ENCODE assay signal across 1 cellular context in the genomic region with DNA sequence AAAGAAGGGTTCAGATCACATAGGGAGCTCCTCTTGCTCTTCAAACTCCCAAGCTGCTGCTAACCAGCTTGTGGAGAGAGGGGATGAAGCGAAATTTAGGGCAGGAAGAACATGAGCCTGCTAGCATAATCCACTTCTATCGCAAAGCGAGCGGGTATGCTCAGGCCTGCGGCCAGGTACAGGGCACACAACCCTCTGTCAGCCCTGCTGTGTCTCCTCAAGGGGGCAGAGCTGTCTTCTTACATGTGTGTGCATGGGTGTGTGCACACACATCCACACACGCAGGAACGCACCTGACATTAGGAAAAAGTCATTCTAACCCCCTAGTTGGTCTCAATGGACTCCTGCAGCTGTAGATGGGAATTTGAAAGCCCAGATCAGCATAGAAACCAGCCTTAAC.
TF ChIP-seq lines count a peak whose summit lies in the region.

No MANE protein-coding gene starts in this region.

TF ChIP-seq in HepG2, 621 proteins besides CTCF, POLR2A, EP300 and RAD21 (continued from another document):
- TF ChIP-seq, protein P1, sequence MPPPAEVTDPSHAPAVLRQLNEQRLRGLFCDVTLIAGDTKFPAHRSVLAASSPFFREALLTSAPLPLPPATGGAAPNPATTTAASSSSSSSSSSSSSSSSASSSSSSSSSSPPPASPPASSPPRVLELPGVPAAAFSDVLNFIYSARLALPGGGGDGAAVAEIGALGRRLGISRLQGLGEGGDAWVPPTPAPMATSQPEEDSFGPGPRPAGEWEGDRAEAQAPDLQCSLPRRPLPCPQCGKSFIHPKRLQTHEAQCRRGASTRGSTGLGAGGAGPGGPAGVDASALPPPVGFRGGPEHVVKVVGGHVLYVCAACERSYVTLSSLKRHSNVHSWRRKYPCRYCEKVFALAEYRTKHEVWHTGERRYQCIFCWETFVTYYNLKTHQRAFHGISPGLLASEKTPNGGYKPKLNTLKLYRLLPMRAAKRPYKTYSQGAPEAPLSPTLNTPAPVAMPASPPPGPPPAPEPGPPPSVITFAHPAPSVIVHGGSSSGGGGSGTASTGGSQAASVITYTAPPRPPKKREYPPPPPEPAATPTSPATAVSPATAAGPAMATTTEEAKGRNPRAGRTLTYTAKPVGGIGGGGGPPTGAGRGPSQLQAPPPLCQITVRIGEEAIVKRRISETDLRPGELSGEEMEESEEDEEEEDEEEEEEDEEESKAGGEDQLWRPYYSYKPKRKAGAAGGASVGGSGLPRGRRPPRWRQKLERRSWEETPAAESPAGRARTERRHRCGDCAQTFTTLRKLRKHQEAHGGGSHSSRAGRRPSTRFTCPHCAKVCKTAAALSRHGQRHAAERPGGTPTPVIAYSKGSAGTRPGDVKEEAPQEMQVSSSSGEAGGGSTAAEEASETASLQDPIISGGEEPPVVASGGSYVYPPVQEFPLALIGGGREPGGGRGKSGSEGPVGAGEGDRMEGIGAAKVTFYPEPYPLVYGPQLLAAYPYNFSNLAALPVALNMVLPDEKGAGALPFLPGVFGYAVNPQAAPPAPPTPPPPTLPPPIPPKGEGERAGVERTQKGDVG (CRISPR knock-in tag; IDR thresholded peaks at IDR 0.05; ENCODE audit: borderline replicate concordance) = 0 out of 2 replicates have a peak, but pooled peaks have one; percentile 45
- TF ChIP-seq ZBTB38 (CRISPR knock-in tag; IDR thresholded peaks at IDR 0.05) = peak; percentile 92
